ENCODE assay signal across 33 cellular contexts in the genomic region with DNA sequence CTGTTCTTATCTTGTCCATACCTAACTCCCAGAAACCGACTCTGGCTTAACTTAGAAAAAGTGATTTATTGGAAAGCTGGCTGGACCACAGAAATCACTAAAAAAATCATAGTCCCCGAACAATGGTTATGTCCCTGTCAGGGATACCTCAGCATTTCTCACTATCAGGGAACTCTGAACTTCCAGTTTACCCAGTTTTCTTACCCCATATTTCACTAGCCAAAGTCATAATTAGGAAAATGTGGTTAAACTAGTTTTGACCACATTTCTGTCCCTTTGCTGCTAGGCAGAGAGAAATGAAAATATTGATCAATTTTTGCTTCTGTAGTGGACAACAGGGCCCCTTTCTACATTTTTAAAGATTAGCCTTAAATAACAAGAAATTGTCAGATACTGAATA. TPM values are rescaled to one million over a fixed set of nuclear protein-coding genes. Genes with fewer than 3 reads are reported as not detected.
A peak's percentile ranks its signal among the peaks of the same experiment; 100 is the strongest.
DNase-seq lines count a peak whose midpoint lies in the region; ATAC-seq and TF ChIP-seq lines count a peak whose summit lies in the region.
"Had no signal": no experiment of that assay in that cellular context is flagged by ENCODE, and none has a peak within 500 bp of the region (broad histone marks: within the 10 kb centered on the region; RNA-seq: fewer than 3 reads in every experiment).

No MANE protein-coding gene starts in this region.

- H3K4me1 ChIP-seq in HCT116 (ENCODE audit: control insufficient read depth in 1 of 2, insufficient read depth in 2 of 2, low read length in 2 of 2) = no peaks in the 10 kb centered on the region
- H3K4me1 ChIP-seq in trophoblast cell (ENCODE audit: control insufficient read depth in 1 of 2, insufficient read depth in 2 of 2, low read length in 2 of 2) = no peaks in the 10 kb centered on the region
- H3K4me1 ChIP-seq in gastroesophageal sphincter = no peaks in the 10 kb centered on the region
- H3K4me1 ChIP-seq: body of pancreas, vagina had no signal

- TF ChIP-seq POLR2A in HCT116 (IDR thresholded peaks at IDR 0.05; ENCODE audit: borderline replicate concordance, extremely low read depth, insufficient read depth, insufficient read length) = no peak
- no peak for TF ChIP-seq POLR2A in gastroesophageal sphincter (IDR thresholded peaks at IDR 0.05)

- intact Hi-C loops in CD4-positive, alpha-beta T cell (cut with DNase I, micrococcal nuclease) = no loop called here
- intact Hi-C loops in HCT116 (cut with micrococcal nuclease) = no loop called here

- H3K79me1 ChIP-seq in trophoblast cell (ENCODE audit: low read length) = no peaks in the 10 kb centered on the region

- peak overlapping the region; percentile 3 for H3K27ac Mint-ChIP-seq in CD4-positive, alpha-beta T cell
- H3K27ac Mint-ChIP-seq in activated naive CD8-positive, alpha-beta T cell treated with anti-CD3 and anti-CD28 coated beads, Interleukin-2, amount 50 U/mL, for 24 hours = peak overlapping the region; percentile 11
- H3K27ac Mint-ChIP-seq: nephron progenitor cell had no signal

- no peak overlapping the region for H2BK5ac ChIP-seq in trophoblast cell (ENCODE audit: low read depth, low read length, poor library complexity)

- no peak overlapping the region for H4K91ac ChIP-seq in trophoblast cell (ENCODE audit: low read depth, low read length)

- no peaks in the 10 kb centered on the region for H3K27me3 Mint-ChIP-seq in CD4-positive, alpha-beta T cell
- H3K27me3 Mint-ChIP-seq in activated naive CD8-positive, alpha-beta T cell treated with anti-CD3 and anti-CD28 coated beads, Interleukin-2, amount 50 U/mL, for 24 hours = no peaks in the 10 kb centered on the region

- H3K4me3 Mint-ChIP-seq in CD4-positive, alpha-beta T cell = no peak overlapping the region
- H3K4me3 Mint-ChIP-seq in activated naive CD8-positive, alpha-beta T cell treated with anti-CD3 and anti-CD28 coated beads, Interleukin-2, amount 50 U/mL, for 24 hours = no peak overlapping the region
- H3K4me3 Mint-ChIP-seq: nephron progenitor cell; T-helper 1 cell treated with Interleukin-12 subunit alpha and Interleukin-12 subunit beta and Interleukin-4 antibody, amounts not matched to agents 30 μg/mL and 1 μg/mL, for 36 hours had no signal

- no peak overlapping the region for H3K4me2 ChIP-seq in HCT116 (ENCODE audit: low read length)
- no peak overlapping the region for H3K4me2 ChIP-seq in trophoblast cell (ENCODE audit: low read length)

- WGBS in trophoblast cell (ENCODE audit: extremely low coverage, insufficient coverage, insufficient read length) = no CpG with 5 or more reads among the region's 2 CpGs
- WGBS in gastroesophageal sphincter (ENCODE audit: low coverage in 1 of 2), 2 donors = 52 to 75% methylated on average over 2 of the region's 2 CpGs

- TF ChIP-seq CTCF in CD4-positive, alpha-beta T cell (IDR thresholded peaks at IDR 0.05) = no peak
- TF ChIP-seq CTCF in HCT116 (IDR thresholded peaks at IDR 0.05 in 2 of 3, conservative IDR thresholded peaks at IDR 0.05 in 1 of 3; ENCODE audit: borderline replicate concordance in 1 of 3, insufficient read depth in 1 of 3, low read depth in 2 of 3, low read length in 2 of 3) (no peak), gastroesophageal sphincter (IDR thresholded peaks at IDR 0.05) (no peak)

- DNase-seq in CD4-positive, alpha-beta T cell = no peak
- no peak for DNase-seq in HCT116 (ENCODE audit: low read depth, low spot score)
- no peak for DNase-seq in activated naive CD8-positive, alpha-beta T cell treated with anti-CD3 and anti-CD28 coated beads, Interleukin-2, amount 50 U/mL, for 24 hours
- DNase-seq in trophoblast cell = peak; percentile 35 to 97
- no peak for DNase-seq in foreskin melanocyte
- DNase-seq: activated CD4-positive, alpha-beta T cell treated with anti-CD3 and anti-CD28 coated beads for 1 hour; activated CD8-positive, alpha-beta memory T cell treated with anti-CD3 and anti-CD28 coated beads for 24 hours; activated T-cell treated with anti-CD3 and anti-CD28 coated beads for 4 hours; body of pancreas; cerebellar nuclear complex; COR-L47; dorsolateral prefrontal cortex; HCEC 1CT; hippocampal formation; Kasumi-1; left colon; NCI-H1417 treated with DMSO at 0.1 percent for 48 hours; NCI-H2029 treated with DMSO at 0.1 percent for 48 hours; NCI-H2227 treated with DMSO at 0.1 percent for 48 hours; NCI-H526; nephron progenitor cell; NK-92 treated with Interleukin-12 subunit alpha and Interleukin-12 subunit beta, amount 100 ng/mL, for 24 hours; Right ventricle myocardium superior; stimulated activated CD4-positive, alpha-beta T cell treated with anti-CD3 and anti-CD28 coated beads, Interleukin-15, amount 100 ng/mL, for 24 hours; stimulated activated naive CD4-positive, alpha-beta T cell had no signal

- H3K36me3 ChIP-seq in HCT116 (ENCODE audit: control insufficient read depth in 1 of 2, insufficient read depth in 2 of 2, low read length in 2 of 2) (no peaks in the 10 kb centered on the region), trophoblast cell (ENCODE audit: control insufficient read depth in 1 of 2, insufficient read depth in 2 of 2, low read length in 2 of 2) (no peaks in the 10 kb centered on the region), gastroesophageal sphincter (no peaks in the 10 kb centered on the region)
- H3K36me3 ChIP-seq: vagina had no signal

- no peak overlapping the region for H2BK12ac ChIP-seq in trophoblast cell (ENCODE audit: low read length)

- no peaks in the 10 kb centered on the region for H3K27me3 ChIP-seq in CD4-positive, alpha-beta T cell (ENCODE audit: control insufficient read depth, insufficient read depth, low read length)
- H3K27me3 ChIP-seq in HCT116 (ENCODE audit: insufficient read depth, low read length) (no peaks in the 10 kb centered on the region), trophoblast cell (ENCODE audit: insufficient read depth, low read length) (no peaks in the 10 kb centered on the region), gastroesophageal sphincter (no peaks in the 10 kb centered on the region)
- H3K27me3 ChIP-seq: body of pancreas, dorsolateral prefrontal cortex, vagina had no signal

- H3K36me3 Mint-ChIP-seq in CD4-positive, alpha-beta T cell (ENCODE audit: low read depth) = peaks cover 58% of the 10 kb centered on the region
- H3K36me3 Mint-ChIP-seq in activated naive CD8-positive, alpha-beta T cell treated with anti-CD3 and anti-CD28 coated beads, Interleukin-2, amount 50 U/mL, for 24 hours (ENCODE audit: low read depth) = peaks cover 73% of the 10 kb centered on the region

- H4K12ac ChIP-seq in trophoblast cell (ENCODE audit: low read depth, low read length) = no peak overlapping the region

- H2AK5ac ChIP-seq in trophoblast cell (ENCODE audit: low read length) = no peak overlapping the region

- no peaks in the 10 kb centered on the region for H3K9me2 ChIP-seq in HCT116 (ENCODE audit: insufficient read depth)

- no peak for ATAC-seq in CD4-positive, alpha-beta T cell (ENCODE audit: poor library complexity)
- ATAC-seq in HCT116 = no peak
- no peak for ATAC-seq in activated naive CD8-positive, alpha-beta T cell treated with anti-CD3 and anti-CD28 coated beads, Interleukin-2, amount 50 U/mL, for 24 hours
- ATAC-seq in HG03354 (IDR thresholded peaks at IDR 0.05; ENCODE audit: poor library complexity, severe bottlenecking, unreplicated experiment) = no peak
- no peak for ATAC-seq in gastroesophageal sphincter
- ATAC-seq: body of pancreas, left colon, SK-N-SH treated with all-trans-retinoic acid at 6 μM for 48 hours had no signal

- peak overlapping the region; percentile 71 for H2AFZ ChIP-seq in HCT116 (ENCODE audit: low read depth, low read length, poor library complexity, severe bottlenecking)
- no peak overlapping the region for H2AFZ ChIP-seq in trophoblast cell (ENCODE audit: insufficient read depth, low read length, poor library complexity)

- H3K9me3 Mint-ChIP-seq in CD4-positive, alpha-beta T cell = no peaks in the 10 kb centered on the region
- H3K9me3 Mint-ChIP-seq in activated naive CD8-positive, alpha-beta T cell treated with anti-CD3 and anti-CD28 coated beads, Interleukin-2, amount 50 U/mL, for 24 hours = peaks cover 10% of the 10 kb centered on the region
- H3K9me3 Mint-ChIP-seq: nephron progenitor cell had no signal

- H3K9ac ChIP-seq in HCT116 (ENCODE audit: low read length) (no peak overlapping the region), trophoblast cell (ENCODE audit: low read length) (no peak overlapping the region)

- POLR2A ChIA-PET in CD4-positive, alpha-beta T cell (lab: Charles Lee) = no interaction called here
- POLR2A ChIA-PET in HCT116 (lab: Charles Lee) = no interaction called here

- H3K9me3 ChIP-seq in CD4-positive, alpha-beta T cell (ENCODE audit: control insufficient read depth, low read length) = no peaks in the 10 kb centered on the region
- H3K9me3 ChIP-seq in HCT116 (ENCODE audit: control insufficient read depth in 1 of 2, insufficient read depth in 1 of 2, low read depth in 1 of 2, low read length in 2 of 2) (no peaks in the 10 kb centered on the region), trophoblast cell (ENCODE audit: insufficient read depth, low read depth, low read length) (no peaks in the 10 kb centered on the region), gastroesophageal sphincter (no peaks in the 10 kb centered on the region)
- H3K9me3 ChIP-seq: body of pancreas, vagina had no signal

- TF ChIP-seq EP300 in gastroesophageal sphincter (IDR thresholded peaks at IDR 0.05) = no peak

- H4K20me1 ChIP-seq in HCT116 (ENCODE audit: insufficient read depth) = no peaks in the 10 kb centered on the region

- H3K4me1 Mint-ChIP-seq in CD4-positive, alpha-beta T cell (ENCODE audit: low read depth) = peaks cover 38% of the 10 kb centered on the region
- peaks cover 71% of the 10 kb centered on the region for H3K4me1 Mint-ChIP-seq in activated naive CD8-positive, alpha-beta T cell treated with anti-CD3 and anti-CD28 coated beads, Interleukin-2, amount 50 U/mL, for 24 hours
- H3K4me1 Mint-ChIP-seq: nephron progenitor cell had no signal

- no peak overlapping the region for H3K14ac ChIP-seq in trophoblast cell (ENCODE audit: low read length)

- no peak overlapping the region for H3K18ac ChIP-seq in trophoblast cell (ENCODE audit: low read length)

- H3K23ac ChIP-seq in trophoblast cell (ENCODE audit: low read length) = no peak overlapping the region

- H3K4ac ChIP-seq in trophoblast cell (ENCODE audit: low read depth, low read length) = no peak overlapping the region

- no peak overlapping the region for H3K27ac ChIP-seq in CD4-positive, alpha-beta T cell (ENCODE audit: low read depth, low read length)
- H3K27ac ChIP-seq in HCT116 (ENCODE audit: low read depth, low read length) (no peak overlapping the region), trophoblast cell (ENCODE audit: low read depth, low read length) (no peak overlapping the region), gastroesophageal sphincter (no peak overlapping the region)
- H3K27ac ChIP-seq: body of pancreas, dorsolateral prefrontal cortex, vagina had no signal

- no peak for TF ChIP-seq RAD21 in HCT116 (IDR thresholded peaks at IDR 0.05; ENCODE audit: low read depth)

- no peak overlapping the region for H4K8ac ChIP-seq in trophoblast cell (ENCODE audit: low read depth, low read length)

- no peaks in the 10 kb centered on the region for H3K79me2 ChIP-seq in HCT116 (ENCODE audit: insufficient read depth, low read length)
- H3K79me2 ChIP-seq in trophoblast cell (ENCODE audit: control insufficient read depth, insufficient read depth, low read length, poor library complexity) = no peaks in the 10 kb centered on the region

- no TSS peak for BruUV-seq in HCT116 (replicated peaks; lab: Mats Ljungman, UMichigan)

- RAD21 ChIA-PET in HCT116 (lab: Charles Lee; ENCODE audit: low non-redundant PET in 1 of 2, low total read pairs in 2 of 2, uncharacterized antibody in 2 of 2, unreplicated experiment in 2 of 2) = no interaction called here

- no peak overlapping the region for H2BK120ac ChIP-seq in trophoblast cell (ENCODE audit: insufficient read depth, low read length, poor library complexity)

- CTCF ChIA-PET in CD4-positive, alpha-beta T cell (lab: Charles Lee) = no interaction called here
- CTCF ChIA-PET in HCT116 (lab: Charles Lee) = no interaction called here

- H3K4me3 ChIP-seq in HCT116 (replicated peaks in 1 of 2; ENCODE audit: low read depth in 1 of 2, low read length in 2 of 2) = no peak overlapping the region
- H3K4me3 ChIP-seq in trophoblast cell (ENCODE audit: low read depth, low read length) = no peak overlapping the region
- no peak overlapping the region for H3K4me3 ChIP-seq in gastroesophageal sphincter
- H3K4me3 ChIP-seq: body of pancreas, dorsolateral prefrontal cortex, vagina had no signal

RNA-seq across cellular contexts. Expression of a gene that starts 38.2 kb away (rescaled TPM):
- 10 to 100 TPM; 17.8 to 19.5 TPM for total RNA-seq in CD4-positive, alpha-beta T cell
- total RNA-seq in HCT116 (2021; ENCODE audit: unreplicated experiment) (not detected), gastroesophageal sphincter (1 to 10 TPM; 1.1 to 3.9 (median 2.9) TPM)
- not detected in 2 replicates for polyA plus RNA-seq in HCT116 (2012)
- polyA plus RNA-seq in trophoblast cell (2013) = 5.3 TPM in 2 replicates
- total RNA-seq: G401, osteocyte had no signal
- polyA plus RNA-seq: BJ had no signal

Comparison
In these comparisons a context has a peak if more than half of its experiments do, and no peak if none do; other contexts are left out.
1. DNase-seq: peak in trophoblast cell (2 of 2); none in CD4-positive, alpha-beta T cell (0 of 10), HCT116 (single experiment), activated naive CD8-positive, alpha-beta T cell treated with anti-CD3 and anti-CD28 coated beads, Interleukin-2, amount 50 U/mL, for 24 hours (single experiment) and foreskin melanocyte (single experiment).